ENCODE assay signal across 7 cellular contexts in genomic region chr6:91824346-91824745, GRCh38.
"Had no signal": no experiment of that assay in that cellular context is flagged by ENCODE, and none has a peak within 500 bp of the region (broad histone marks: within the 10 kb centered on the region; RNA-seq: fewer than 3 reads in every experiment).

No MANE protein-coding gene starts in this region.

- H3K4me3 ChIP-seq: GM23338 had no signal

- H3K4me1 Mint-ChIP-seq: GM23338, H9 had no signal

- H3K4me3 Mint-ChIP-seq: GM23338, H9 had no signal

- H3K27ac Mint-ChIP-seq: GM23338, H9 had no signal

- FAIRE-seq: H1, H54, HTR-8/SVneo had no signal

- DNase-seq: H9, HCEC 1CT, IMR-90 had no signal

- H3K9me3 Mint-ChIP-seq: GM23338, H9 had no signal
